Comparison of ENCODE assay signal across 8 cellular contexts in genomic region chr11:34997872-34998548, GRCh38.
A peak's percentile ranks its signal among the peaks of the same experiment; 100 is the strongest.
DNase-seq lines count a peak whose midpoint lies in the region; ATAC-seq, FAIRE-seq and TF ChIP-seq lines count a peak whose summit lies in the region.

No MANE protein-coding gene starts in this region.

- H2AFZ ChIP-seq in HepG2 (ENCODE audit: low read length), result no peak overlapping the region

- peaks cover 14 to 39% (median 25%) of the 10 kb centered on the region in 10 experiments for H3K4me1 ChIP-seq in BLaER1 treated with 17β-estradiol and CSF1 and Interleukin-3, amounts not matched to agents 10 nM and 100 nM
- H3K4me1 ChIP-seq in HepG2 (ENCODE audit: insufficient read depth, low read length), result no peaks in the 10 kb centered on the region

- peaks cover 0 to 5% (median 0%) of the 10 kb centered on the region in 11 experiments; a peak in 2 of 22 replicates for H3K9me3 ChIP-seq in BLaER1 treated with 17β-estradiol and CSF1 and Interleukin-3, amounts not matched to agents 10 nM and 100 nM (replicated peaks in 1 of 11)
- H3K9me3 ChIP-seq in HepG2 (ENCODE audit: low read length), result no peaks in the 10 kb centered on the region

- peak overlapping the region in 3 of 11 experiments; percentile 22 to 25 (median 24); a peak in 5 of 22 replicates for H3K9ac ChIP-seq in BLaER1 treated with 17β-estradiol and CSF1 and Interleukin-3, amounts not matched to agents 10 nM and 100 nM
- no peak overlapping the region for H3K9ac ChIP-seq in HepG2 (ENCODE audit: insufficient read depth, low read depth, low read length)

- in situ Hi-C loops in HepG2 (cut with HindIII; ENCODE audit: extremely low pct_ligation_motif_present, low pct_unique_long_range_greater_than_20kb), result no loop called here

- H3K4me2 ChIP-seq in BLaER1 treated with 17β-estradiol and CSF1 and Interleukin-3, amounts not matched to agents 10 nM and 100 nM, result peak overlapping the region; percentile 9 to 67 (median 48); a peak in 18 of 22 replicates
- H3K4me2 ChIP-seq in HepG2 (ENCODE audit: low read depth, low read length), result no peak overlapping the region

- intact Hi-C loops in HepG2 (cut with micrococcal nuclease; ENCODE audit: unreplicated experiment), result loop anchor here (2.0 kb wide), 1 partner anchor 395 kb away; no protein-coding TSS in a partner anchor

- H3K27me3 Mint-ChIP-seq in activated naive CD8-positive, alpha-beta T cell, result no peaks in the 10 kb centered on the region

- H3K27me3 ChIP-seq in BLaER1 treated with 17β-estradiol and CSF1 and Interleukin-3, amounts not matched to agents 10 nM and 100 nM, result no peaks in the 10 kb centered on the region
- H3K27me3 ChIP-seq in HepG2 (ENCODE audit: control insufficient read depth in 1 of 2, insufficient read depth in 2 of 2, low read length in 2 of 2), result no peaks in the 10 kb centered on the region

- H3K9me3 Mint-ChIP-seq in activated naive CD8-positive, alpha-beta T cell (ENCODE audit: low read depth), result no peaks in the 10 kb centered on the region

- TF ChIP-seq RAD21 in HepG2 (CRISPR knock-in tag; IDR thresholded peaks at IDR 0.05), result no peak

- TF ChIP-seq CTCF in HepG2 (CRISPR knock-in tag; IDR thresholded peaks at IDR 0.05), result peak; percentile 18; the same call in 1 of the 2 replicates

- H3K36me3 Mint-ChIP-seq in activated naive CD8-positive, alpha-beta T cell, result no peaks in the 10 kb centered on the region

- DNase-seq in HT-29 (ENCODE audit: low spot score) (peak; percentile 66), HepG2 (ENCODE audit: low spot score) (no peak), activated gamma-delta T cell (lab: John Stamatoyannopoulos, UW) (no peak), DMS79 treated with DMSO at 0.1 percent for 48 hours (lab: John Stamatoyannopoulos, UW) (no peak)
- DNase-seq in effector CD8-positive, alpha-beta T cell (lab: John Stamatoyannopoulos, UW), result no peak
- DNase-seq in activated CD4-positive, CD25-positive, alpha-beta regulatory T cell (lab: John Stamatoyannopoulos, UW), result no peak

- H3K79me2 ChIP-seq in HepG2 (ENCODE audit: insufficient read depth, low read length), result no peaks in the 10 kb centered on the region

- H3K4me1 Mint-ChIP-seq in activated naive CD8-positive, alpha-beta T cell (ENCODE audit: low read depth), result peaks cover 23% of the 10 kb centered on the region

- TF ChIP-seq EP300 in HepG2 (IDR thresholded peaks at IDR 0.05; ENCODE audit: low read depth in 2 of 2, low read length in 2 of 2) (no peak), HepG2 (CRISPR knock-in tag; IDR thresholded peaks at IDR 0.05; ENCODE audit: borderline replicate concordance) (no peak)

- 89% methylated on average over 4 of the region's 4 CpGs for WGBS in HepG2 (ENCODE audit: low lambda C conversion rate)

- H3K4me3 ChIP-seq in BLaER1 treated with 17β-estradiol and CSF1 and Interleukin-3, amounts not matched to agents 10 nM and 100 nM, result no peak overlapping the region
- no peak overlapping the region for H3K4me3 ChIP-seq in HepG2 (replicated peaks in 1 of 3; ENCODE audit: insufficient read depth in 1 of 3, low read depth in 2 of 3, low read length in 3 of 3)

- ATAC-seq in HepG2, result no peak

- FAIRE-seq in HepG2 (lab: Jason Lieb, UNC), result no peak

- H3K27ac ChIP-seq in BLaER1 treated with 17β-estradiol and CSF1 and Interleukin-3, amounts not matched to agents 10 nM and 100 nM, result peak overlapping the region; percentile 3 to 86 (median 29); a peak in 17 of 22 replicates
- no peak overlapping the region for H3K27ac ChIP-seq in HepG2 (ENCODE audit: extremely low read length, insufficient read depth, low read length)

- POLR2A ChIA-PET in HepG2 (lab: Yijun Ruan, JAX), result no interaction called here

- BruUV-seq in HepG2 (replicated peaks; lab: Mats Ljungman, UMichigan), result TSS peak; percentile 5

- no peaks in the 10 kb centered on the region for H4K20me1 ChIP-seq in BLaER1 treated with 17β-estradiol and CSF1 and Interleukin-3, amounts not matched to agents 10 nM and 100 nM
- no peaks in the 10 kb centered on the region; the same call in 1 of the 2 replicates for H4K20me1 ChIP-seq in HepG2 (ENCODE audit: insufficient read depth, low read length)

- H3K36me3 ChIP-seq in BLaER1 treated with 17β-estradiol and CSF1 and Interleukin-3, amounts not matched to agents 10 nM and 100 nM, result peaks cover 2 to 23% (median 13%) of the 10 kb centered on the region in 11 experiments; a peak in 14 of 22 replicates
- peaks cover 3 to 12% of the 10 kb centered on the region in 2 experiments; a peak in 3 of 5 replicates for H3K36me3 ChIP-seq in HepG2 (replicated peaks in 1 of 2; ENCODE audit: control insufficient read depth in 1 of 2, insufficient read depth in 2 of 2, low read length in 2 of 2)

- H3K4me3 Mint-ChIP-seq in activated naive CD8-positive, alpha-beta T cell, result peak overlapping the region; percentile 38

- H3K27ac Mint-ChIP-seq in activated naive CD8-positive, alpha-beta T cell, result peak overlapping the region; percentile 72

- CTCF ChIA-PET in HepG2 (lab: Yijun Ruan, JAX; ENCODE audit: low intra/inter-chr PET ratio, low total read pairs), result no interaction called here

- no peak for TF ChIP-seq POLR2A in HepG2 (IDR thresholded peaks at IDR 0.05; ENCODE audit: insufficient read depth in 1 of 2, low read depth in 2 of 2, low read length in 2 of 2)

TF ChIP-seq in HepG2, 621 proteins besides CTCF, POLR2A, EP300 and RAD21:
- no peak for TF ChIP-seq CHD2 (IDR thresholded peaks at IDR 0.05; ENCODE audit: low read depth, low read length)
- peak; percentile 42; the same call in 1 of the 2 replicates for TF ChIP-seq STAG1 (CRISPR knock-in tag; IDR thresholded peaks at IDR 0.05)
